In genomic region chr11:119378851-119379465, GRCh38 we compare ENCODE assay signal across 21 cellular contexts. TPM values are rescaled to one million over a fixed set of nuclear protein-coding genes. Genes with fewer than 3 reads are reported as not detected.
DNase-seq lines count a peak whose midpoint lies in the region; ATAC-seq, FAIRE-seq and TF ChIP-seq lines count a peak whose summit lies in the region.
"Had no signal": no experiment of that assay in that cellular context is flagged by ENCODE, and none has a peak within 500 bp of the region (broad histone marks: within the 10 kb centered on the region; RNA-seq: fewer than 3 reads in every experiment).

No MANE protein-coding gene starts in this region.

- no peaks in the 10 kb centered on the region for H3K9me3 Mint-ChIP-seq in central memory CD8-positive, alpha-beta T cell
- no peaks in the 10 kb centered on the region for H3K9me3 Mint-ChIP-seq in stimulated activated naive B cell treated with anti-CD40 and anti-IgM and Interleukin-4, amounts not matched to agents 10 μg/mL and 1 μg/mL and 100 μg/mL, for 72 hours
- H3K9me3 Mint-ChIP-seq: activated CD4-positive, alpha-beta memory T cell treated with anti-CD3 and anti-CD28 coated beads, Interleukin-2, amount 10 ng/mL, durations not matched to agents 7 days and 5 days; CD8-positive, alpha-beta T cell had no signal

- H3K4me3 Mint-ChIP-seq in central memory CD8-positive, alpha-beta T cell = no peak overlapping the region
- H3K4me3 Mint-ChIP-seq in stimulated activated naive B cell treated with anti-CD40 and anti-IgM and Interleukin-4, amounts not matched to agents 10 μg/mL and 1 μg/mL and 100 μg/mL, for 72 hours = no peak overlapping the region
- H3K4me3 Mint-ChIP-seq: activated CD4-positive, alpha-beta memory T cell treated with anti-CD3 and anti-CD28 coated beads, Interleukin-2, amount 10 ng/mL, durations not matched to agents 7 days and 5 days; CD8-positive, alpha-beta T cell had no signal

- H3K27ac ChIP-seq in kidney (ENCODE audit: low read depth in 2 of 2, low read length in 2 of 2) = no peak overlapping the region
- H3K27ac ChIP-seq: 22Rv1, sigmoid colon had no signal

- H3K27ac Mint-ChIP-seq in central memory CD8-positive, alpha-beta T cell (ENCODE audit: low read depth) = peak overlapping the region; percentile 68
- H3K27ac Mint-ChIP-seq in stimulated activated naive B cell treated with anti-CD40 and anti-IgM and Interleukin-4, amounts not matched to agents 10 μg/mL and 1 μg/mL and 100 μg/mL, for 72 hours = peak overlapping the region; percentile 40
- H3K27ac Mint-ChIP-seq: activated CD4-positive, alpha-beta memory T cell treated with anti-CD3 and anti-CD28 coated beads, Interleukin-2, amount 10 ng/mL, durations not matched to agents 7 days and 5 days; CD8-positive, alpha-beta T cell had no signal

- H3K9ac ChIP-seq in kidney (ENCODE audit: low read length in 2 of 2) = no peak overlapping the region

- no peaks in the 10 kb centered on the region for H3K36me3 ChIP-seq in kidney (ENCODE audit: control insufficient read depth in 1 of 2, insufficient read depth in 2 of 2, low read length in 2 of 2)
- H3K36me3 ChIP-seq: sigmoid colon had no signal

- ATAC-seq in central memory CD8-positive, alpha-beta T cell (replicated peaks; ENCODE audit: extremely low read depth, poor library complexity, severe bottlenecking) = no peak
- no peak for ATAC-seq in stimulated activated naive B cell treated with anti-CD40 and anti-IgM and Interleukin-4, amounts not matched to agents 10 μg/mL and 1 μg/mL and 100 μg/mL, for 72 hours (replicated peaks)
- ATAC-seq: CD8-positive, alpha-beta T cell had no signal

- peaks cover 9% of the 10 kb centered on the region for H3K36me3 Mint-ChIP-seq in central memory CD8-positive, alpha-beta T cell (ENCODE audit: insufficient read depth)
- H3K36me3 Mint-ChIP-seq in stimulated activated naive B cell treated with anti-CD40 and anti-IgM and Interleukin-4, amounts not matched to agents 10 μg/mL and 1 μg/mL and 100 μg/mL, for 72 hours = no peaks in the 10 kb centered on the region
- H3K36me3 Mint-ChIP-seq: CD8-positive, alpha-beta T cell had no signal

- TF ChIP-seq CTCF in kidney (IDR thresholded peaks at IDR 0.05; ENCODE audit: borderline replicate concordance, extremely low read depth, insufficient read depth) = no peak

- DNase-seq in DMS 273 (lab: John Stamatoyannopoulos, UW; ENCODE audit: unreplicated experiment) (peak; percentile 31), DMS 273 treated with DMSO at 0.1 percent for 48 hours (lab: John Stamatoyannopoulos, UW) (no peak), kidney (peak; percentile 48), SW480 (ENCODE audit: low spot score) (no peak), 8988T (no peak), H54 (ENCODE audit: insufficient read length, low spot score) (no peak)
- no peak for DNase-seq in central memory CD8-positive, alpha-beta T cell (ENCODE audit: low spot score in 2 of 2)
- DNase-seq in stimulated activated naive B cell treated with anti-CD40 and anti-IgM and Interleukin-4, amounts not matched to agents 10 μg/mL and 1 μg/mL and 100 μg/mL, for 72 hours = no peak
- DNase-seq: activated CD4-positive, alpha-beta memory T cell treated with anti-CD3 and anti-CD28 coated beads, Interleukin-2, amount 10 ng/mL, durations not matched to agents 7 days and 5 days; effector CD8-positive, alpha-beta T cell; kidney glomerular epithelial cell; NCI-H1694; NCI-H524 treated with DMSO at 0.1 percent for 48 hours; RPMI8226; sigmoid colon; stimulated activated naive CD4-positive, alpha-beta T cell treated with Interleukin-2 at 50 U/mL for 16 hours; T-helper 9 cell had no signal

- peaks cover 3% of the 10 kb centered on the region for H3K4me1 Mint-ChIP-seq in central memory CD8-positive, alpha-beta T cell
- H3K4me1 Mint-ChIP-seq in stimulated activated naive B cell treated with anti-CD40 and anti-IgM and Interleukin-4, amounts not matched to agents 10 μg/mL and 1 μg/mL and 100 μg/mL, for 72 hours = peaks cover 0 to 8% of the 10 kb centered on the region in 2 donors

- no peaks in the 10 kb centered on the region for H3K27me3 Mint-ChIP-seq in central memory CD8-positive, alpha-beta T cell
- peaks cover 0 to 6% of the 10 kb centered on the region in 2 donors for H3K27me3 Mint-ChIP-seq in stimulated activated naive B cell treated with anti-CD40 and anti-IgM and Interleukin-4, amounts not matched to agents 10 μg/mL and 1 μg/mL and 100 μg/mL, for 72 hours

- no peak for FAIRE-seq in kidney (lab: Jason Lieb, UNC)
- no peak for FAIRE-seq in H54 (lab: Jason Lieb, UNC)

- H3K9me3 ChIP-seq in kidney (ENCODE audit: control insufficient read depth in 1 of 2, low read length in 2 of 2) = no peaks in the 10 kb centered on the region
- H3K9me3 ChIP-seq: sigmoid colon had no signal

- TF ChIP-seq POLR2A in H54 (IDR thresholded peaks at IDR 0.05; ENCODE audit: low read depth, low read length) = no peak

- H3K4me1 ChIP-seq in kidney (ENCODE audit: control insufficient read depth in 1 of 2, insufficient read depth in 1 of 2, low read depth in 1 of 2, low read length in 2 of 2) = peaks cover 29 to 35% of the 10 kb centered on the region in 2 donors

- peak overlapping the region in 1 of 2 donors; percentile 27 for H3K4me3 ChIP-seq in kidney (ENCODE audit: low read length in 2 of 2)
- H3K4me3 ChIP-seq: sigmoid colon had no signal

- intact Hi-C loops in kidney (cut with DNase I) = no loop called here

RNA-seq across cellular contexts. Expression of gene USP2, which starts 2.5 kb away (rescaled TPM):
- total RNA-seq in kidney = 30.4 TPM
- polyA plus RNA-seq in kidney (ENCODE audit: insufficient read depth, low read depth, low replicate concordance) = 57.6 TPM

RNA-seq across cellular contexts. Expression of gene MFRP, which starts 32.5 kb away (rescaled TPM):
- total RNA-seq in kidney = not detected
- polyA plus RNA-seq in kidney (ENCODE audit: insufficient read depth, low read depth, low replicate concordance) = not detected
- total RNA-seq: activated CD4-positive, alpha-beta memory T cell treated with anti-CD3 and anti-CD28 coated beads, Interleukin-2, amount 10 ng/mL, durations not matched to agents 7 days and 5 days; CD8-positive, alpha-beta T cell; fibroblast of villous mesenchyme; H4 had no signal
- polyA plus RNA-seq: sigmoid colon had no signal

RNA-seq across cellular contexts. Expression of gene C1QTNF5, which starts 38.3 kb away (rescaled TPM):
- 42.8 TPM for total RNA-seq in kidney
- polyA plus RNA-seq in kidney (ENCODE audit: insufficient read depth, low read depth, low replicate concordance) = 40.4 TPM
- total RNA-seq: activated CD4-positive, alpha-beta memory T cell treated with anti-CD3 and anti-CD28 coated beads, Interleukin-2, amount 10 ng/mL, durations not matched to agents 7 days and 5 days; CD8-positive, alpha-beta T cell; H4 had no signal

RNA-seq across cellular contexts. Expression of gene THY1, which starts 44.0 kb away (rescaled TPM):
- 17.5 TPM for total RNA-seq in kidney
- polyA plus RNA-seq in kidney (ENCODE audit: insufficient read depth, low read depth, low replicate concordance) = 240 TPM
- total RNA-seq: CD8-positive, alpha-beta T cell had no signal

RNA-seq across cellular contexts. Expression of gene RNF26, which starts 44.6 kb away (rescaled TPM):
- 23.5 TPM for total RNA-seq in kidney
- 18.2 TPM for polyA plus RNA-seq in kidney (ENCODE audit: insufficient read depth, low read depth, low replicate concordance)

Comparison
In these comparisons a context has a peak if more than half of its experiments do, and no peak if none do; other contexts are left out.
1. DNase-seq: peak in DMS 273 (single experiment) and kidney (single experiment); none in DMS 273 treated with DMSO at 0.1 percent for 48 hours (single experiment), central memory CD8-positive, alpha-beta T cell (0 of 2), stimulated activated naive B cell treated with anti-CD40 and anti-IgM and Interleukin-4, amounts not matched to agents 10 μg/mL and 1 μg/mL and 100 μg/mL, for 72 hours (single experiment), SW480 (single experiment), 8988T (single experiment) and H54 (single experiment).